In the genomic region with DNA sequence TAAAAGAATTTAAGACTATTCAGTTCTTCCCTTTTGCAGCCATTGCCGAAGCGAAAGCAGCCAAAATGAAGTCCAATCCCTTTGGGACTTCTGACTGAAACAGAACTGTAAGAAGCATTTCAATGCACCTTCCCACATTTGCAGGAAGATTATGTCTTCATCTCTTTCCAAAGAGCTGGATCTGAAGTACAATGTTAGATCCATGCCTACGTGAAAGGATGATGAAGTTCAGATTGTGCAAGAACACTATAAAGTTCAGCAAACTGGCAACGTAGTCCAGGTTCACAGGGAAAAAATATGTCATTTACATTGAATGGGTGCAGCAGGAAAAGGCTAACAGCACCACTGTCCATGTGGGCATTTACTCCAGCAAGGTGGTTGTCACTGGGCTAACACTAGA, we compare ENCODE assay signal across 18 cellular contexts.
"Had no signal": no experiment of that assay in that cellular context is flagged by ENCODE, and none has a peak within 500 bp of the region (broad histone marks: within the 10 kb centered on the region; RNA-seq: fewer than 3 reads in every experiment).

No MANE protein-coding gene starts in this region.

- H3K9me3 ChIP-seq: gastroesophageal sphincter, left lung, right atrium auricular region, sigmoid colon, thyroid gland, upper lobe of left lung, vagina had no signal

- H3K36me3 Mint-ChIP-seq: naive thymus-derived CD4-positive, alpha-beta T cell had no signal

- H3K4me3 Mint-ChIP-seq: naive thymus-derived CD4-positive, alpha-beta T cell; nephron progenitor cell had no signal

- H3K4me3 ChIP-seq: coronary artery, gastroesophageal sphincter, left lung, lung, right atrium auricular region, sigmoid colon, thyroid gland, upper lobe of left lung, vagina had no signal

- H3K27ac Mint-ChIP-seq: naive thymus-derived CD4-positive, alpha-beta T cell; nephron progenitor cell had no signal

- H3K9me3 Mint-ChIP-seq: naive thymus-derived CD4-positive, alpha-beta T cell; nephron progenitor cell had no signal

- H3K27me3 ChIP-seq: gastroesophageal sphincter, left lung, right atrium auricular region, sigmoid colon, thyroid gland, upper lobe of left lung, vagina had no signal

- H3K27ac ChIP-seq: coronary artery, gastroesophageal sphincter, left lung, right atrium auricular region, sigmoid colon, thyroid gland, upper lobe of left lung, vagina had no signal

- H3K4me1 ChIP-seq: thyroid gland, vagina had no signal

- FAIRE-seq: small intestine had no signal

- H3K36me3 ChIP-seq: gastroesophageal sphincter, left lung, right atrium auricular region, sigmoid colon, thyroid gland, upper lobe of left lung, vagina had no signal

- ATAC-seq: gastroesophageal sphincter; left lung; naive thymus-derived CD4-positive, alpha-beta T cell had no signal

- DNase-seq: effector CD4-positive, alpha-beta T cell; glutamatergic neuron; islet precursor cell; left lung; mesendoderm; naive thymus-derived CD4-positive, alpha-beta T cell; nephron progenitor cell; sigmoid colon; small intestine; stimulated activated CD4-positive, alpha-beta T cell treated with anti-CD3 and anti-CD28 coated beads, Interleukin-2, amount 100 ng/mL, for 48 hours; stimulated activated naive CD4-positive, alpha-beta T cell treated with Interleukin-2 at 50 U/mL for 16 hours; thyroid gland; upper lobe of left lung had no signal
